20 cellular contexts compared by ENCODE assay signal in genomic region chr11:78931891-78932290, GRCh38.
DNase-seq lines count a peak whose midpoint lies in the region; ATAC-seq and TF ChIP-seq lines count a peak whose summit lies in the region.
"Had no signal": no experiment of that assay in that cellular context is flagged by ENCODE, and none has a peak within 500 bp of the region (broad histone marks: within the 10 kb centered on the region; RNA-seq: fewer than 3 reads in every experiment).

No MANE protein-coding gene starts in this region.

- no peak overlapping the region for H3K9ac ChIP-seq in stomach smooth muscle (ENCODE audit: low read length in 2 of 2)

- peaks cover 24% of the 10 kb centered on the region for H3K4me1 ChIP-seq in stomach smooth muscle (ENCODE audit: control insufficient read depth, insufficient read depth, low read length)

- no peaks in the 10 kb centered on the region for H3K27me3 ChIP-seq in stomach smooth muscle (ENCODE audit: control insufficient read depth in 1 of 2, insufficient read depth in 2 of 2, low read length in 2 of 2)

- DNase-seq in DMS153 treated with DMSO at 0.1 percent for 48 hours (lab: John Stamatoyannopoulos, UW; ENCODE audit: unreplicated experiment) (peak; percentile 36), NCI-H774 (lab: John Stamatoyannopoulos, UW) (peak; percentile 23), mesothelial cell of epicardium (ENCODE audit: low spot score in 2 of 2, unreplicated experiment in 2 of 2) (no peak), dedifferentiated amniotic fluid mesenchymal stem cell (ENCODE audit: extremely low spot score) (no peak), dermis blood vessel endothelial cell (no peak)
- DNase-seq: C1 segment of cervical spinal cord; CD4-positive, alpha-beta memory T cell; COR-L47; HCEC 1CT; Kasumi-1; NCI-H1092 treated with DMSO at 0.1 percent for 48 hours; NCI-H1436; NCI-H187; NCI-H2081 treated with DMSO at 0.1 percent for 48 hours; NCI-H446; Right ventricle myocardium superior; RPMI8226 had no signal

- ATAC-seq in GM18502 (IDR thresholded peaks at IDR 0.05; ENCODE audit: poor library complexity, unreplicated experiment), result no peak
- ATAC-seq: K562 had no signal

- peaks cover 4% of the 10 kb centered on the region for H3K36me3 Mint-ChIP-seq in mesothelial cell of epicardium
- H3K36me3 Mint-ChIP-seq: CD4-positive, alpha-beta memory T cell had no signal

- TF ChIP-seq CTCF in mesothelial cell of epicardium (IDR thresholded peaks at IDR 0.05; ENCODE audit: unreplicated experiment), result no peak

- no peak overlapping the region for H3K4me3 ChIP-seq in stomach smooth muscle (ENCODE audit: low read length in 2 of 2)
- H3K4me3 ChIP-seq: K562 had no signal

- H3K4me1 Mint-ChIP-seq in mesothelial cell of epicardium, result peaks cover 62% of the 10 kb centered on the region
- H3K4me1 Mint-ChIP-seq: CD4-positive, alpha-beta memory T cell had no signal

- H3K36me3 ChIP-seq in stomach smooth muscle (ENCODE audit: control insufficient read depth in 2 of 2, insufficient read depth in 2 of 2, low read length in 2 of 2), result no peaks in the 10 kb centered on the region

- no peaks in the 10 kb centered on the region for H3K9me3 ChIP-seq in stomach smooth muscle (ENCODE audit: control insufficient read depth in 2 of 2, low read length in 2 of 2)

- no peaks in the 10 kb centered on the region for H3K9me3 Mint-ChIP-seq in mesothelial cell of epicardium
- H3K9me3 Mint-ChIP-seq: CD4-positive, alpha-beta memory T cell had no signal

- no peak overlapping the region for H3K4me3 Mint-ChIP-seq in mesothelial cell of epicardium
- H3K4me3 Mint-ChIP-seq: CD4-positive, alpha-beta memory T cell had no signal

- H3K27ac ChIP-seq in stomach smooth muscle (ENCODE audit: low read length), result peak overlapping the region; percentile 37

- H3K27me3 Mint-ChIP-seq in mesothelial cell of epicardium (ENCODE audit: low read depth), result no peaks in the 10 kb centered on the region

- peak overlapping the region; percentile 74 for H3K27ac Mint-ChIP-seq in mesothelial cell of epicardium
- H3K27ac Mint-ChIP-seq: CD4-positive, alpha-beta memory T cell had no signal

Comparison
In these comparisons a context has a peak if more than half of its experiments do, and no peak if none do; other contexts are left out.
1. DNase-seq: peak in DMS153 treated with DMSO at 0.1 percent for 48 hours (single experiment) and NCI-H774 (single experiment); none in mesothelial cell of epicardium (0 of 2), dedifferentiated amniotic fluid mesenchymal stem cell (single experiment) and dermis blood vessel endothelial cell (single experiment).